In the genomic region with DNA sequence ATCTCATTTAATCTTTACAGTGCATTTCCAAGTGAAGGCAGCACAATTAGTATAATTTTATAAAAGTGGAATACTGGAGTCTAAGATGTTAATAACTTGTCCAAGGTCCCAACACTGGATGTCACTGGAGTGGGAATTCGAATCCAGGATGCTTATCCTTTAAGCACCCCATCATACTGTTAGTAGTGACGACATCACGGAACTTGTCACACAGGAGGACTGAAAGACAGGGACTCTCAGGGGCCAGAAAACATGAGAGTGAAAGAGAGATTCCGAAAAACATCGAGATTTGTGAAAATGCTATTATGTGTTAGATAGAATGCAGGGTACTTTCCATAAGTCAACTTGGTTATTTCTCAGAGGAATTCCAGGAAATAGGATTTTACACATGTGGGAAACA, we compare ENCODE assay signal across 11 cellular contexts.
"Had no signal": no experiment of that assay in that cellular context is flagged by ENCODE, and none has a peak within 500 bp of the region (broad histone marks: within the 10 kb centered on the region; RNA-seq: fewer than 3 reads in every experiment).

No MANE protein-coding gene starts in this region.

- H3K4me3 Mint-ChIP-seq: GM23338, H9, HFFc6 had no signal

- H3K4me1 Mint-ChIP-seq: GM23338 had no signal

- ATAC-seq: GM23338, HCT116 had no signal

- FAIRE-seq: H1, H54 had no signal

- DNase-seq: GM23248, GOT3, H7, H9, HCEC 1CT, HFFc6 had no signal

- H3K4me2 ChIP-seq: GM23338 had no signal

- H3K4me1 ChIP-seq: HAP-1 had no signal

- H2AFZ ChIP-seq: GM23248, GM23338 had no signal

- H3K9me3 ChIP-seq: HAP-1 had no signal

- H3K9ac ChIP-seq: GM23248 had no signal

- H3K36me3 ChIP-seq: HAP-1 had no signal

- H3K27ac Mint-ChIP-seq: GM23338, H9, HFFc6 had no signal

- H3K4me3 ChIP-seq: GM23248, GM23338, HAP-1 had no signal

- H3K27ac ChIP-seq: GM23248 had no signal
